ENCODE assay signal across 28 cellular contexts in genomic region chr3:127667119-127667681, GRCh38. TPM values are rescaled to one million over a fixed set of nuclear protein-coding genes. Genes with fewer than 3 reads are reported as not detected.
DNase-seq lines count a peak whose midpoint lies in the region; ATAC-seq and TF ChIP-seq lines count a peak whose summit lies in the region.
"Had no signal": no experiment of that assay in that cellular context is flagged by ENCODE, and none has a peak within 500 bp of the region (broad histone marks: within the 10 kb centered on the region; RNA-seq: fewer than 3 reads in every experiment).

No MANE protein-coding gene starts in this region.

- no peaks in the 10 kb centered on the region for H3K36me3 ChIP-seq in transverse colon

- no peaks in the 10 kb centered on the region for H3K9me3 Mint-ChIP-seq in effector memory CD8-positive, alpha-beta T cell
- H3K9me3 Mint-ChIP-seq: activated naive CD4-positive, alpha-beta T cell treated with anti-CD3 and anti-CD28 coated beads, Interleukin-2, amount 50 U/mL, for 72 hours; activated T-cell treated with anti-CD3 and anti-CD28 coated beads, Interleukin-2, amount 50 U/mL, for 4 hours; IgD-negative memory B cell; mesothelial cell of epicardium; T-helper 1 cell treated with Interleukin-12 subunit alpha and Interleukin-12 subunit beta and Interleukin-4 antibody, amounts not matched to agents 30 μg/mL and 1 μg/mL, for 36 hours had no signal

- H3K4me1 ChIP-seq in transverse colon = peaks cover 0 to 9% (median 8%) of the 10 kb centered on the region in 4 donors

- peak; percentile 30 for DNase-seq in activated CD8-positive, alpha-beta memory T cell treated with anti-CD3 and anti-CD28 coated beads for 24 hours
- no peak for DNase-seq in activated CD8-positive, alpha-beta memory T cell treated with anti-CD3 and anti-CD28 coated beads, Interleukin-2, amount 50 U/mL, for 4 hours
- peak in 47 of 58 donors; percentile 25 to 86 (median 60) for DNase-seq in anterior cingulate cortex (lab: John Stamatoyannopoulos, UW)
- no peak for DNase-seq in effector memory CD8-positive, alpha-beta T cell
- no peak for DNase-seq in kidney glomerular epithelial cell (lab: John Stamatoyannopoulos, UW)
- no peak for DNase-seq in transverse colon
- DNase-seq: activated CD4-positive, alpha-beta T cell treated with anti-CD3 and anti-CD28 coated beads, Interleukin-2, amount 50 U/mL, for 4 hours; activated T-cell treated with anti-CD3 and anti-CD28 coated beads, Interleukin-2, amount 50 U/mL, for 4 hours; body of pancreas; foreskin keratinocyte; GDM1; HCEC 1CT; left colon; MG63; NCI-H2029; NCI-H774; nephron progenitor cell; PC-3; SIG-M5; WERI-Rb-1 had no signal

- no peak for TF ChIP-seq POLR2A in transverse colon (IDR thresholded peaks at IDR 0.05)

- TF ChIP-seq CTCF in transverse colon (IDR thresholded peaks at IDR 0.05) = no peak

- no peak overlapping the region for H3K4me3 Mint-ChIP-seq in effector memory CD8-positive, alpha-beta T cell
- H3K4me3 Mint-ChIP-seq: activated T-cell treated with anti-CD3 and anti-CD28 coated beads, Interleukin-2, amount 50 U/mL, for 4 hours; IgD-negative memory B cell; mesothelial cell of epicardium; nephron progenitor cell; T-helper 1 cell treated with Interleukin-12 subunit alpha and Interleukin-12 subunit beta and Interleukin-4 antibody, amounts not matched to agents 30 μg/mL and 1 μg/mL, for 36 hours had no signal

- ATAC-seq in effector memory CD8-positive, alpha-beta T cell (replicated peaks) = no peak
- ATAC-seq: activated naive CD4-positive, alpha-beta T cell treated with anti-CD3 and anti-CD28 coated beads, Interleukin-2, amount 50 U/mL, for 72 hours; activated T-cell treated with anti-CD3 and anti-CD28 coated beads, Interleukin-2, amount 50 U/mL, for 4 hours; body of pancreas; foreskin keratinocyte; left colon; PC-3 had no signal

- no peaks in the 10 kb centered on the region for H3K27me3 Mint-ChIP-seq in effector memory CD8-positive, alpha-beta T cell
- H3K27me3 Mint-ChIP-seq: IgD-negative memory B cell had no signal

- peaks cover 18% of the 10 kb centered on the region for H3K36me3 Mint-ChIP-seq in effector memory CD8-positive, alpha-beta T cell (ENCODE audit: insufficient read depth)

- no peaks in the 10 kb centered on the region for H3K9me3 ChIP-seq in transverse colon
- H3K9me3 ChIP-seq: body of pancreas, MG63 had no signal

- intact Hi-C loops in transverse colon (cut with DNase I; ENCODE audit: low total_unique reads) = no loop called here

- H3K27me3 ChIP-seq in layer of hippocampus (ENCODE audit: control insufficient read depth, insufficient read depth, low read length) (no peaks in the 10 kb centered on the region), transverse colon (no peaks in the 10 kb centered on the region)
- H3K27me3 ChIP-seq: body of pancreas, foreskin keratinocyte, MG63 had no signal

- WGBS in transverse colon (ENCODE audit: low coverage in 1 of 2), 2 donors = 92% methylated on average over 6 of the region's 6 CpGs; no CpG with 5 or more reads in 1 of the 2 donors

- TF ChIP-seq EP300 in transverse colon (IDR thresholded peaks at IDR 0.05; ENCODE audit: low read depth) = no peak

- H3K27ac Mint-ChIP-seq in effector memory CD8-positive, alpha-beta T cell = no peak overlapping the region
- H3K27ac Mint-ChIP-seq: activated naive CD4-positive, alpha-beta T cell treated with anti-CD3 and anti-CD28 coated beads, Interleukin-2, amount 50 U/mL, for 72 hours; IgD-negative memory B cell; mesothelial cell of epicardium; nephron progenitor cell; T-helper 1 cell treated with Interleukin-12 subunit alpha and Interleukin-12 subunit beta and Interleukin-4 antibody, amounts not matched to agents 30 μg/mL and 1 μg/mL, for 36 hours had no signal

- in situ Hi-C loops in transverse colon (cut with MboI; ENCODE audit: low pct_ligation_motif_present in 1 of 4, low pct_unique_long_range_greater_than_20kb in 1 of 4, low sequenced_read_pairs in 3 of 4) = loop anchor here in 2 of 4 donors (25.0 kb wide), 2 partner anchors 170 to 295 kb away; no protein-coding TSS in a partner anchor

- no peak overlapping the region for H3K4me3 ChIP-seq in transverse colon
- H3K4me3 ChIP-seq: body of pancreas, MG63 had no signal

- peaks cover 4 to 6% of the 10 kb centered on the region in 2 donors for H3K4me1 Mint-ChIP-seq in effector memory CD8-positive, alpha-beta T cell (ENCODE audit: low read depth in 2 of 2)

- peak overlapping the region; percentile 20 for H3K27ac ChIP-seq in layer of hippocampus (ENCODE audit: low read depth, low read length)
- peak overlapping the region; percentile 50 for H3K27ac ChIP-seq in temporal lobe (ENCODE audit: low read depth, low read length)
- H3K27ac ChIP-seq in transverse colon = no peak overlapping the region
- H3K27ac ChIP-seq: body of pancreas, C4-2B, foreskin keratinocyte, HL-60, WERI-Rb-1 had no signal

RNA-seq across cellular contexts. Expression of gene ABTB1, which starts 5.6 kb away (rescaled TPM):
- total RNA-seq in temporal lobe = 8.4 TPM
- 10 to 100 TPM; 29.6 to 80.4 (median 45.8) TPM for total RNA-seq in transverse colon

RNA-seq across cellular contexts. Expression of gene PODXL2, which starts 38.2 kb away (rescaled TPM):
- total RNA-seq in temporal lobe (178 TPM), transverse colon (10 to 100 TPM in 3 of 4 donors, 1 to 10 TPM in 1; 9.7 to 18.9 (median 15.9) TPM)

Comparison
In these comparisons a context has a peak if more than half of its experiments do, and no peak if none do; other contexts are left out.
1. DNase-seq: peak in activated CD8-positive, alpha-beta memory T cell treated with anti-CD3 and anti-CD28 coated beads for 24 hours (single experiment) and anterior cingulate cortex (47 of 58); none in activated CD8-positive, alpha-beta memory T cell treated with anti-CD3 and anti-CD28 coated beads, Interleukin-2, amount 50 U/mL, for 4 hours (single experiment), effector memory CD8-positive, alpha-beta T cell (0 of 3), kidney glomerular epithelial cell (single experiment) and transverse colon (single experiment).
2. H3K27ac ChIP-seq: peak in layer of hippocampus (single experiment) and temporal lobe (single experiment); none in transverse colon (0 of 4).